Comparison of ENCODE assay signal across 7 cellular contexts in the genomic region with DNA sequence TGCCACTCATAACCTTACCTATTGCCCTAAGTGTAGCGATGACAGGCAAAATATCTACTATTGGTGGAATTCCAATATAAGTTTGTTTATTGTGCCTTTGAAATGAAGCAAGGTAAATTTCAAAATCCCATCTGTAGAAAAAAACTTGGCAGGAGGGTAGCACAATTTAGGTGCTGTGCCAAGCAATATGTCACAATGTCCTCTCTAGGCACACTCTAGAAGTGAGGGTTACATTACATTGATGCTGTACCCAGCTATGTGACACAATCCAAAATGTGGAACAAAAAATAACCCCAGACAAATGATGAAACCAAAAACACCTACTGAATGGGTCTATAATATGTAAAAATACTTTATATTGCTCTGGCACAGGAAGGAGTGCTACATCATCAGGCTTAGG.
"Had no signal": no experiment of that assay in that cellular context is flagged by ENCODE, and none has a peak within 500 bp of the region (broad histone marks: within the 10 kb centered on the region; RNA-seq: fewer than 3 reads in every experiment).

No MANE protein-coding gene starts in this region.

- ATAC-seq: GM23338, K562 had no signal

- H3K27ac ChIP-seq: HL-60 had no signal

- H3K4me3 ChIP-seq: GM23338, K562 had no signal

- DNase-seq: H9, HCEC 1CT, IMR-90, KG1 had no signal
